Comparison of ENCODE assay signal across 8 cellular contexts in genomic region chr16:89409161-89409711, GRCh38.
DNase-seq lines count a peak whose midpoint lies in the region; ATAC-seq and TF ChIP-seq lines count a peak whose summit lies in the region.

No MANE protein-coding gene starts in this region.

- H3K36me3 ChIP-seq in esophagus muscularis mucosa, result no peaks in the 10 kb centered on the region
- no peaks in the 10 kb centered on the region for H3K36me3 ChIP-seq in PC-9 (ENCODE audit: low read depth)

- ATAC-seq in HG02938 (IDR thresholded peaks at IDR 0.05; ENCODE audit: unreplicated experiment), result no peak

- DNase-seq in HT1080 (ENCODE audit: low read depth), result peak; percentile 59
- peak; percentile 40 to 56 for DNase-seq in activated CD8-positive, alpha-beta memory T cell treated with anti-CD3 and anti-CD28 coated beads for 4 hours (ENCODE audit: low read depth in 2 of 2)
- DNase-seq in esophagus muscularis mucosa (ENCODE audit: extremely low spot score), result no peak
- peak; percentile 62 for DNase-seq in stimulated activated CD4-positive, alpha-beta T cell treated with anti-CD3 and anti-CD28 coated beads, Interleukin-4, amount 100 ng/mL, for 24 hours
- DNase-seq in PC-9, result no peak
- no peak for DNase-seq in NCI-H146 treated with DMSO at 0.1 percent for 48 hours (lab: John Stamatoyannopoulos, UW; ENCODE audit: unreplicated experiment)
- DNase-seq in NCI-H1105 treated with DMSO at 0.1 percent for 48 hours (lab: John Stamatoyannopoulos, UW), result no peak

- H3F3A ChIP-seq in PC-9 (ENCODE audit: insufficient read depth, low read depth), result peaks cover 57% of the 10 kb centered on the region

- no peak overlapping the region for H3K4me2 ChIP-seq in PC-9

- TF ChIP-seq CTCF in esophagus muscularis mucosa (IDR thresholded peaks at IDR 0.05) (no peak), PC-9 (conservative IDR thresholded peaks at IDR 0.05) (no peak)

- peaks cover 98% of the 10 kb centered on the region for H3K79me2 ChIP-seq in PC-9 (ENCODE audit: low read depth)

- BruUV-seq in PC-9 (replicated peaks; lab: Mats Ljungman, UMichigan), result no TSS peak

- intact Hi-C loops in esophagus muscularis mucosa (cut with DNase I), result no loop called here
- intact Hi-C loops in PC-9 (cut with micrococcal nuclease; ENCODE audit: unreplicated experiment), result no loop called here

- CTCF ChIA-PET in PC-9 (lab: Charles Lee), result no interaction called here

- H3K27ac ChIP-seq in esophagus muscularis mucosa (replicated peaks in 1 of 4), result peak overlapping the region; percentile 40 to 72 (median 58)
- no peak overlapping the region for H3K27ac ChIP-seq in PC-9

- no peak overlapping the region for H3K4me3 ChIP-seq in esophagus muscularis mucosa
- H3K4me3 ChIP-seq in PC-9, result no peak overlapping the region

- H3K4me1 ChIP-seq in esophagus muscularis mucosa (peaks cover 93 to 97% (median 95%) of the 10 kb centered on the region in 4 donors), PC-9 (replicated peaks; ENCODE audit: insufficient read depth) (no peaks in the 10 kb centered on the region)

- H3K27me3 ChIP-seq in esophagus muscularis mucosa (no peaks in the 10 kb centered on the region), PC-9 (ENCODE audit: insufficient read depth, low read depth) (no peaks in the 10 kb centered on the region)

- no peak for TF ChIP-seq POLR2A in esophagus muscularis mucosa (IDR thresholded peaks at IDR 0.05; ENCODE audit: low read depth)

- H3K9me3 ChIP-seq in esophagus muscularis mucosa (no peaks in the 10 kb centered on the region), PC-9 (ENCODE audit: insufficient read depth, low read depth) (no peaks in the 10 kb centered on the region)

- POLR2A ChIA-PET in PC-9 (lab: Charles Lee; ENCODE audit: unreplicated experiment), result no interaction called here

- no peak for TF ChIP-seq EP300 in esophagus muscularis mucosa (IDR thresholded peaks at IDR 0.05)

- no peaks in the 10 kb centered on the region for H3K9me2 ChIP-seq in PC-9 (ENCODE audit: insufficient read depth)

- 39% methylated on average over 13 of the region's 13 CpGs for WGBS in esophagus muscularis mucosa

- peaks cover 93% of the 10 kb centered on the region for H4K20me1 ChIP-seq in PC-9 (ENCODE audit: insufficient read depth)

- no peak overlapping the region for H2AFZ ChIP-seq in PC-9

Comparison
In these comparisons a context has a peak if more than half of its experiments do, and no peak if none do; other contexts are left out.
1. DNase-seq: peak in HT1080 (single experiment), activated CD8-positive, alpha-beta memory T cell treated with anti-CD3 and anti-CD28 coated beads for 4 hours (2 of 2) and stimulated activated CD4-positive, alpha-beta T cell treated with anti-CD3 and anti-CD28 coated beads, Interleukin-4, amount 100 ng/mL, for 24 hours (single experiment); none in esophagus muscularis mucosa (single experiment), PC-9 (0 of 2), NCI-H146 treated with DMSO at 0.1 percent for 48 hours (single experiment) and NCI-H1105 treated with DMSO at 0.1 percent for 48 hours (single experiment).